Comparison of ENCODE assay signal across 19 cellular contexts in genomic region chr14:96084796-96085195, GRCh38. TPM values are rescaled to one million over a fixed set of nuclear protein-coding genes. Genes with fewer than 3 reads are reported as not detected.
DNase-seq lines count a peak whose midpoint lies in the region; ATAC-seq, FAIRE-seq and TF ChIP-seq lines count a peak whose summit lies in the region.
"Had no signal": no experiment of that assay in that cellular context is flagged by ENCODE, and none has a peak within 500 bp of the region (broad histone marks: within the 10 kb centered on the region; RNA-seq: fewer than 3 reads in every experiment).

No MANE protein-coding gene starts in this region.

- H3K36me3 ChIP-seq in osteoblast (ENCODE audit: insufficient read depth, low read length) (peaks cover 22% of the 10 kb centered on the region), kidney (ENCODE audit: control insufficient read depth in 1 of 2, insufficient read depth in 2 of 2, low read length in 2 of 2) (no peaks in the 10 kb centered on the region)

- intact Hi-C loops in kidney (cut with DNase I), result no loop called here

- H3K27ac ChIP-seq in osteoblast (ENCODE audit: low read depth, low read length) (peak overlapping the region; percentile 92), kidney (ENCODE audit: low read depth in 2 of 2, low read length in 2 of 2) (no peak overlapping the region)
- H3K27ac ChIP-seq: epithelial cell of prostate, heart left ventricle, SJSA1 had no signal

- H3K9ac ChIP-seq in kidney (ENCODE audit: low read length in 2 of 2), result no peak overlapping the region

- ATAC-seq in HG02642 (IDR thresholded peaks at IDR 0.05; ENCODE audit: poor library complexity, unreplicated experiment), result no peak
- ATAC-seq: heart left ventricle; naive thymus-derived CD4-positive, alpha-beta T cell had no signal

- no peaks in the 10 kb centered on the region for H3K9me3 ChIP-seq in osteoblast (ENCODE audit: low read depth, low read length)
- no peaks in the 10 kb centered on the region for H3K9me3 ChIP-seq in kidney (ENCODE audit: control insufficient read depth in 1 of 2, low read length in 2 of 2)
- H3K9me3 ChIP-seq: heart left ventricle, SJSA1 had no signal

- TF ChIP-seq CTCF in osteoblast (IDR thresholded peaks at IDR 0.05; ENCODE audit: extremely low read depth, low read depth, low read length), result no peak
- no peak for TF ChIP-seq CTCF in kidney (IDR thresholded peaks at IDR 0.05; ENCODE audit: borderline replicate concordance, extremely low read depth, insufficient read depth)

- H3K4me1 ChIP-seq in osteoblast (ENCODE audit: insufficient read depth, low read length), result peaks cover 34% of the 10 kb centered on the region
- H3K4me1 ChIP-seq in kidney (ENCODE audit: control insufficient read depth in 1 of 2, insufficient read depth in 1 of 2, low read depth in 1 of 2, low read length in 2 of 2), result peaks cover 0 to 3% of the 10 kb centered on the region in 2 donors

- peaks cover 50% of the 10 kb centered on the region for H3K79me2 ChIP-seq in osteoblast (ENCODE audit: insufficient read depth, low read length)

- H3K4me3 ChIP-seq in osteoblast (ENCODE audit: insufficient read depth, low read length) (no peak overlapping the region), kidney (ENCODE audit: low read length in 2 of 2) (no peak overlapping the region)
- H3K4me3 ChIP-seq: heart left ventricle, SJSA1 had no signal

- H4K20me1 ChIP-seq in osteoblast (ENCODE audit: insufficient read depth, low read length), result peaks cover 7% of the 10 kb centered on the region

- FAIRE-seq in kidney (lab: Jason Lieb, UNC), result no peak

- H2AFZ ChIP-seq in osteoblast (ENCODE audit: low read length), result no peak overlapping the region

- DNase-seq in DMS53 treated with DMSO at 0.1 percent for 48 hours (lab: John Stamatoyannopoulos, UW; ENCODE audit: unreplicated experiment) (peak; percentile 73), NCI-H146 treated with DMSO at 0.1 percent for 48 hours (lab: John Stamatoyannopoulos, UW; ENCODE audit: unreplicated experiment) (peak; percentile 51), SHP77 (lab: John Stamatoyannopoulos, UW) (peak; percentile 86 to 89), osteoblast (ENCODE audit: insufficient read length, low spot score, missing footprints) (no peak), kidney (no peak), activated gamma-delta T cell treated with Interleukin-2 at 50 U/mL for 16 hours (no peak)
- DNase-seq: activated CD4-positive, alpha-beta T cell treated with anti-CD3 and anti-CD28 coated beads, Interleukin-2, amount 10 ng/mL, durations not matched to agents 24 days and 14 days; DMS153; heart left ventricle; mesendoderm; naive thymus-derived CD4-positive, alpha-beta T cell; NCI-H2107; NCI-H82; stimulated activated CD4-positive, alpha-beta T cell treated with anti-CD3 and anti-CD28 coated beads, Interleukin-15, amount 100 ng/mL, for 24 hours; T-helper 2 cell; trophoblast cell had no signal

- peak overlapping the region; percentile 14 for H3K4me2 ChIP-seq in osteoblast (ENCODE audit: insufficient read depth, low read length)

- H3K27me3 ChIP-seq in osteoblast (ENCODE audit: insufficient read depth, low read length), result no peaks in the 10 kb centered on the region
- H3K27me3 ChIP-seq: SJSA1 had no signal

RNA-seq across cellular contexts. Expression of gene C14orf132, which starts 45.6 kb away (rescaled TPM):
- total RNA-seq in osteoblast (40.2 and 41.5 TPM in 2 replicates), kidney (17.5 TPM)
- 6.0 TPM for polyA plus RNA-seq in kidney (ENCODE audit: insufficient read depth, low read depth, low replicate concordance)

Comparison
In these comparisons a context has a peak if more than half of its experiments do, and no peak if none do; other contexts are left out.
1. DNase-seq: peak in DMS53 treated with DMSO at 0.1 percent for 48 hours (single experiment), NCI-H146 treated with DMSO at 0.1 percent for 48 hours (single experiment) and SHP77 (2 of 2); none in osteoblast (single experiment), kidney (single experiment) and activated gamma-delta T cell treated with Interleukin-2 at 50 U/mL for 16 hours (single experiment).